ENCODE assay signal across 8 cellular contexts in the genomic region with DNA sequence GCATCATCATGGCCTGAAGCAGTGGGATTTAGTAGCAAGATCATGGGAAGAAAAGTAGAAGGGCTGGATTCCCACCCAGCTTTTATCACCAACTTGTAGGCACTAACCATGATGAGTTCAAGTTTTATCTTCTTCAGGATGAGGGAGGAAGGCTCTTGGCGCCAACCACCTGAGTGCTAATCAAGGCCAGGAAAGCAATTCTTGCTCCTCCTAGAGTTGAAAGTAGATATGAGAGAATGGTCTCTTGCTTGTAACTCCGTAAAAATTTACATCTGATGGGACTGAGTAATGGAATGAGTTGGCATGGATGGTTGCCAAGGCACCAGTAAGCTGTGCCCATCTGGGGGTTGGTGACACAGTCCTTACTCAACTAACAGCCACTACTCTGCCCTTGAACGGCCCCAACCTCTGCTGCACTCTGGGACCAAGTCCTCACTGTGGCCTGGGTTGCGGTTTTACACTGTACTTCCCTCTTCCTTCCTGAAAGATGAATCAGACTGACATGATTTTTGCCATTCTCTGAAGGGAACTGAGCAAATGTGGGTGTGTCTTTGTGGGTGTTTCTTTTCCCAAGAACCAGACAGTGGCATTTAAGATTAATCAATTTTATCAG. TPM values are rescaled to one million over a fixed set of nuclear protein-coding genes. Genes with fewer than 3 reads are reported as not detected.
DNase-seq lines count a peak whose midpoint lies in the region; ATAC-seq, FAIRE-seq and TF ChIP-seq lines count a peak whose summit lies in the region.

No MANE protein-coding gene starts in this region.

- no TSS peak for BruUV-seq in endothelial cell of umbilical vein (replicated peaks; lab: Mats Ljungman, UMichigan)

- H2AFZ ChIP-seq in endothelial cell of umbilical vein (ENCODE audit: low read depth, low read length), result no peak overlapping the region

- peak overlapping the region; percentile 73 for H3K27ac Mint-ChIP-seq in HFFc6

- DNase-seq in HFFc6, result peak; percentile 82
- DNase-seq in T1000 (lab: John Stamatoyannopoulos, UW), result peak; percentile 70
- DNase-seq in endothelial cell of umbilical vein (ENCODE audit: low read depth, low spot score), result peak; percentile 69
- peak; percentile 81 for DNase-seq in spleen
- DNase-seq in NCI-H1048 (lab: John Stamatoyannopoulos, UW), result no peak
- no peak for DNase-seq in GM20000 (ENCODE audit: low spot score)
- no peak for DNase-seq in esophagus squamous epithelium (lab: John Stamatoyannopoulos, UW)

- WGBS in spleen, 5 donors, result 6 to 40% (median 21%) methylated on average over 4 of the region's 4 CpGs
- 27 to 60% methylated on average over 3 to 4 of the region's 4 CpGs for WGBS in esophagus squamous epithelium, 2 donors

- H3K9me3 Mint-ChIP-seq in HFFc6, result no peaks in the 10 kb centered on the region

- H3K4me3 ChIP-seq in endothelial cell of umbilical vein (replicated peaks in 1 of 3; ENCODE audit: insufficient read depth in 1 of 3, low read depth in 1 of 3, low read length in 3 of 3) (no peak overlapping the region), spleen (no peak overlapping the region), esophagus squamous epithelium (no peak overlapping the region)

- peak; percentile 11; the same call in 1 of the 2 replicates for TF ChIP-seq CTCF in HFFc6 (IDR thresholded peaks at IDR 0.05)
- no peak for TF ChIP-seq CTCF in endothelial cell of umbilical vein (IDR thresholded peaks at IDR 0.05; ENCODE audit: extremely low read depth in 1 of 2, insufficient read depth in 1 of 2, low read depth in 1 of 2, low read length in 2 of 2)
- TF ChIP-seq CTCF in spleen (IDR thresholded peaks at IDR 0.05 in 8 of 11, conservative IDR thresholded peaks at IDR 0.05 in 3 of 11), result peak in 1 of 11 experiments; percentile 8
- TF ChIP-seq CTCF in GM20000 (IDR thresholded peaks at IDR 0.05; ENCODE audit: extremely low read depth, missing control alignments), result no peak
- TF ChIP-seq CTCF in esophagus squamous epithelium (IDR thresholded peaks at IDR 0.05), result no peak

- dilution Hi-C loops in endothelial cell of umbilical vein (cut with MboI; ENCODE audit: extremely low pct_ligation_motif_present, low sequenced_read_pairs), result no loop called here

- no peak overlapping the region for H3K9ac ChIP-seq in endothelial cell of umbilical vein (replicated peaks; ENCODE audit: extremely low read depth, insufficient read depth, low read length)

- CTCF ChIA-PET in endothelial cell of umbilical vein (lab: Charles Lee), result interaction anchor here (0.7 to 1.4 kb wide), 6 partner anchors 13 to 54 kb away, joined by 3 to 4 read pairs (median 3); no protein-coding TSS in a partner anchor

- intact Hi-C loops in endothelial cell of umbilical vein (cut with micrococcal nuclease) (loop anchor here (1.0 to 2.0 kb wide), 3 partner anchors 39 to 151 kb away; a partner anchor contains a TSS), spleen (cut with DNase I; ENCODE audit: low total_unique reads) (no loop called here), esophagus squamous epithelium (cut with DNase I) (no loop called here)

- peak overlapping the region; percentile 34 for H3K4me3 Mint-ChIP-seq in HFFc6

- H3K4me2 ChIP-seq in endothelial cell of umbilical vein (ENCODE audit: insufficient read depth, low read length), result peak overlapping the region; percentile 62

- no peak for ATAC-seq in HG03469 (IDR thresholded peaks at IDR 0.05; ENCODE audit: unreplicated experiment)

- H3K36me3 ChIP-seq in endothelial cell of umbilical vein (ENCODE audit: control insufficient read depth in 2 of 2, extremely low read depth in 1 of 2, insufficient read depth in 2 of 2, low read length in 2 of 2) (no peaks in the 10 kb centered on the region), spleen (no peaks in the 10 kb centered on the region), esophagus squamous epithelium (no peaks in the 10 kb centered on the region)

- no peaks in the 10 kb centered on the region for H3K79me2 ChIP-seq in endothelial cell of umbilical vein (ENCODE audit: control insufficient read depth, insufficient read depth, low read length)

- peaks cover 1% of the 10 kb centered on the region for H3K27me3 Mint-ChIP-seq in HFFc6 (ENCODE audit: insufficient read depth)

- H3K9me3 ChIP-seq in endothelial cell of umbilical vein (replicated peaks; ENCODE audit: control insufficient read depth, insufficient read depth, low read length), result no peaks in the 10 kb centered on the region
- no peaks in the 10 kb centered on the region for H3K9me3 ChIP-seq in spleen
- H3K9me3 ChIP-seq in esophagus squamous epithelium, result no peaks in the 10 kb centered on the region

- H3K27me3 ChIP-seq in endothelial cell of umbilical vein (ENCODE audit: control insufficient read depth in 2 of 2, insufficient read depth in 2 of 2, low read length in 2 of 2) (no peaks in the 10 kb centered on the region), spleen (replicated peaks in 1 of 7) (no peaks in the 10 kb centered on the region), esophagus squamous epithelium (no peaks in the 10 kb centered on the region)

- H3K9me1 ChIP-seq in endothelial cell of umbilical vein (replicated peaks; ENCODE audit: control insufficient read depth, extremely low read depth, insufficient read depth, low read length), result no peaks in the 10 kb centered on the region

- H4K20me1 ChIP-seq in endothelial cell of umbilical vein (replicated peaks; ENCODE audit: control insufficient read depth, extremely low read depth, insufficient read depth, low read length), result no peaks in the 10 kb centered on the region

- peak; percentile 98 for FAIRE-seq in endothelial cell of umbilical vein (lab: Jason Lieb, UNC)

- POLR2A ChIA-PET in endothelial cell of umbilical vein (lab: Charles Lee), result no interaction called here

- H3K4me1 Mint-ChIP-seq in HFFc6 (ENCODE audit: low read depth), result peaks cover 40% of the 10 kb centered on the region

- peaks cover 9% of the 10 kb centered on the region for H3K4me1 ChIP-seq in endothelial cell of umbilical vein (ENCODE audit: control insufficient read depth, extremely low read depth, insufficient read depth, low read length)
- peaks cover 0 to 16% (median 0%) of the 10 kb centered on the region in 6 donors for H3K4me1 ChIP-seq in spleen
- no peaks in the 10 kb centered on the region for H3K4me1 ChIP-seq in esophagus squamous epithelium

- no peaks in the 10 kb centered on the region for H3K36me3 Mint-ChIP-seq in HFFc6 (ENCODE audit: low read depth)

- TF ChIP-seq POLR2A in endothelial cell of umbilical vein (IDR thresholded peaks at IDR 0.05; ENCODE audit: low read depth, low read length) (no peak), spleen (IDR thresholded peaks at IDR 0.05) (no peak), esophagus squamous epithelium (IDR thresholded peaks at IDR 0.05) (no peak)

- peak overlapping the region; percentile 52 for H3K27ac ChIP-seq in endothelial cell of umbilical vein (ENCODE audit: insufficient read depth, low read depth, low read length)
- peak overlapping the region in 4 of 8 donors; percentile 7 to 79 (median 67) for H3K27ac ChIP-seq in spleen
- no peak overlapping the region for H3K27ac ChIP-seq in esophagus squamous epithelium

TF ChIP-seq in endothelial cell of umbilical vein, 7 proteins besides CTCF, POLR2A, EP300 and RAD21:
- TF ChIP-seq MYC (IDR thresholded peaks at IDR 0.05; ENCODE audit: low read depth, low read length), result no peak
- TF ChIP-seq FOS (IDR thresholded peaks at IDR 0.05; ENCODE audit: borderline replicate concordance, insufficient read depth, low read length), result peak; percentile 92
- TF ChIP-seq GATA2 (IDR thresholded peaks at IDR 0.05; ENCODE audit: insufficient read depth, insufficient read length, low read depth, low read length), result peak; percentile 76
- no peak for TF ChIP-seq EZH2 (IDR thresholded peaks at IDR 0.05; ENCODE audit: borderline replicate concordance, low read depth, low read length, severe bottlenecking)
- peak; percentile 58 for TF ChIP-seq POLR2AphosphoS5 (IDR thresholded peaks at IDR 0.05; ENCODE audit: insufficient read depth, low read depth, low read length)
- TF ChIP-seq, protein P1, sequence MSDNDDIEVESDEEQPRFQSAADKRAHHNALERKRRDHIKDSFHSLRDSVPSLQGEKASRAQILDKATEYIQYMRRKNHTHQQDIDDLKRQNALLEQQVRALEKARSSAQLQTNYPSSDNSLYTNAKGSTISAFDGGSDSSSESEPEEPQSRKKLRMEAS (IDR thresholded peaks at IDR 0.05; ENCODE audit: insufficient read depth, insufficient read length), result no peak
- TF ChIP-seq JUN (IDR thresholded peaks at IDR 0.05; ENCODE audit: borderline replicate concordance, insufficient read depth, insufficient read length, low read depth), result peak; percentile 26

RNA-seq across cellular contexts. Expression of a gene that starts 39.4 kb away (rescaled TPM):
- under 1 TPM in 2 of 6 experiments, not detected in 4; 0.09 to 0.31 TPM for total RNA-seq in HFFc6 (2021; fragmentation: NEBNext Ultra II Directional; extraction: Animal tissue kit (Norgen Biotek cat#: 25700))
- total RNA-seq in endothelial cell of umbilical vein (0.60 TPM in 1 of 2 replicates, not detected in the other), spleen (under 1 TPM in 1 of 7 donors, not detected in 6; 0.55 TPM), esophagus squamous epithelium (not detected)
- polyA plus RNA-seq in endothelial cell of umbilical vein (0.14 and 0.58 TPM in 2 replicates), spleen (under 1 TPM; 0.04 to 0.38 (median 0.36) TPM)
- 0.21 and 0.49 TPM in 2 replicates for polyA plus RNA-seq in endothelial cell of umbilical vein (2011; cell fraction: cytosol; rRNA removed)
- 0.10 and 0.20 TPM in 2 replicates for polyA plus RNA-seq in endothelial cell of umbilical vein (2011; cell fraction: nucleus; rRNA removed)
- 0.62 TPM in 1 of 2 replicates, not detected in the other for polyA plus RNA-seq in endothelial cell of umbilical vein (2012)
- not detected in 2 replicates for polyA minus RNA-seq in endothelial cell of umbilical vein
- not detected for polyA minus RNA-seq in endothelial cell of umbilical vein (2011; cell fraction: cytosol; rRNA and poly(A)+ RNA removed)
- not detected in 2 replicates for polyA minus RNA-seq in endothelial cell of umbilical vein (2011; cell fraction: nucleus; rRNA and poly(A)+ RNA removed)

Comparison
In these comparisons a context has a peak if more than half of its experiments do, and no peak if none do; other contexts are left out.
1. DNase-seq: peak in HFFc6 (single experiment), T1000 (single experiment), endothelial cell of umbilical vein (single experiment) and spleen (single experiment); none in NCI-H1048 (single experiment), GM20000 (single experiment) and esophagus squamous epithelium (single experiment).